In the genomic region with DNA sequence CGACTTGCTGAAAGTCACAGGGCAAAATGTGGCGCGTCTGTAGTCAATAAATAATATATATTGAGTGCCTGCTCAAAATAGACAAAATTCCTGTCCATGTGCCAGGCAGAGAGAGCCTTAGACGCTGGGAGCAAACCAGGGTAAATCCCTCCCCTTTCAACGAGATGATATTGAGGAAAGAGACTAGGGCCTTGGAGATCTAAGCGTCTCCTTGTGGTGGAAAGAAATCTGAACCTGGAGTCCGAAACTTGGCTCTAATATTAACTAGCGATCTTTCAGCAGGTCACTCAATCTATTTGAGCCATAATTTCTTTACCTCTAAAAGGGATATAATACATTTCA, we compare ENCODE assay signal across 8 cellular contexts. TPM values are rescaled to one million over a fixed set of nuclear protein-coding genes. Genes with fewer than 3 reads are reported as not detected.
DNase-seq lines count a peak whose midpoint lies in the region; ATAC-seq and TF ChIP-seq lines count a peak whose summit lies in the region.

No MANE protein-coding gene starts in this region.

- H3K27me3 Mint-ChIP-seq in stimulated activated naive CD8-positive, alpha-beta T cell treated with anti-CD3 and anti-CD28 coated beads, Interleukin-15, Interleukin-2, amounts not matched to agents 100 ng/mL and 50 ng/mL, for 24 hours: peaks cover under 1% of the 10 kb centered on the region
- H3K27me3 Mint-ChIP-seq in activated T-helper 2 cell treated with anti-CD3 and anti-CD28 coated beads, Interferon-gamma antibody, Interleukin-2, Interleukin-4, amounts not matched to agents 10 μg/mL and 5 μg/mL and 100 μg/mL, durations not matched to agents 14 hours and 24 hours and 36 hours (ENCODE audit: low read depth): no peaks in the 10 kb centered on the region
- no peaks in the 10 kb centered on the region for H3K27me3 Mint-ChIP-seq in memory B cell

- H3K4me3 ChIP-seq in vagina: peak overlapping the region; percentile 89 to 99

- H3K36me3 Mint-ChIP-seq in stimulated activated naive CD8-positive, alpha-beta T cell treated with anti-CD3 and anti-CD28 coated beads, Interleukin-15, Interleukin-2, amounts not matched to agents 100 ng/mL and 50 ng/mL, for 24 hours (ENCODE audit: low read depth): peaks cover 13% of the 10 kb centered on the region
- peaks cover 28% of the 10 kb centered on the region for H3K36me3 Mint-ChIP-seq in activated T-helper 2 cell treated with anti-CD3 and anti-CD28 coated beads, Interferon-gamma antibody, Interleukin-2, Interleukin-4, amounts not matched to agents 10 μg/mL and 5 μg/mL and 100 μg/mL, durations not matched to agents 14 hours and 24 hours and 36 hours (ENCODE audit: low read depth)
- peaks cover 2% of the 10 kb centered on the region for H3K36me3 Mint-ChIP-seq in memory B cell

- no peaks in the 10 kb centered on the region for H3K27me3 ChIP-seq in vagina

- no peak for TF ChIP-seq POLR2A in vagina (IDR thresholded peaks at IDR 0.05)

- peak overlapping the region; percentile 92 for H3K4me3 Mint-ChIP-seq in stimulated activated naive CD8-positive, alpha-beta T cell treated with anti-CD3 and anti-CD28 coated beads, Interleukin-15, Interleukin-2, amounts not matched to agents 100 ng/mL and 50 ng/mL, for 24 hours
- peak overlapping the region; percentile 99 for H3K4me3 Mint-ChIP-seq in activated T-helper 2 cell treated with anti-CD3 and anti-CD28 coated beads, Interferon-gamma antibody, Interleukin-2, Interleukin-4, amounts not matched to agents 10 μg/mL and 5 μg/mL and 100 μg/mL, durations not matched to agents 14 hours and 24 hours and 36 hours (ENCODE audit: low read depth)
- H3K4me3 Mint-ChIP-seq in memory B cell: peak overlapping the region; percentile 90

- H3K27ac ChIP-seq in vagina: peak overlapping the region; percentile 86

- no peaks in the 10 kb centered on the region for H3K36me3 ChIP-seq in vagina

- H3K27ac Mint-ChIP-seq in stimulated activated naive CD8-positive, alpha-beta T cell treated with anti-CD3 and anti-CD28 coated beads, Interleukin-15, Interleukin-2, amounts not matched to agents 100 ng/mL and 50 ng/mL, for 24 hours: peak overlapping the region; percentile 93
- peak overlapping the region; percentile 94 for H3K27ac Mint-ChIP-seq in activated T-helper 2 cell treated with anti-CD3 and anti-CD28 coated beads, Interferon-gamma antibody, Interleukin-2, Interleukin-4, amounts not matched to agents 10 μg/mL and 5 μg/mL and 100 μg/mL, durations not matched to agents 14 hours and 24 hours and 36 hours
- H3K27ac Mint-ChIP-seq in memory B cell: peak overlapping the region; percentile 91

- no peaks in the 10 kb centered on the region for H3K9me3 Mint-ChIP-seq in stimulated activated naive CD8-positive, alpha-beta T cell treated with anti-CD3 and anti-CD28 coated beads, Interleukin-15, Interleukin-2, amounts not matched to agents 100 ng/mL and 50 ng/mL, for 24 hours
- H3K9me3 Mint-ChIP-seq in activated T-helper 2 cell treated with anti-CD3 and anti-CD28 coated beads, Interferon-gamma antibody, Interleukin-2, Interleukin-4, amounts not matched to agents 10 μg/mL and 5 μg/mL and 100 μg/mL, durations not matched to agents 14 hours and 24 hours and 36 hours: no peaks in the 10 kb centered on the region
- no peaks in the 10 kb centered on the region for H3K9me3 Mint-ChIP-seq in memory B cell

- ATAC-seq in stimulated activated naive CD8-positive, alpha-beta T cell treated with anti-CD3 and anti-CD28 coated beads, Interleukin-15, Interleukin-2, amounts not matched to agents 100 U/mL and 50 U/mL, for 24 hours: no peak
- no peak for ATAC-seq in memory B cell (ENCODE audit: low read depth)

- peaks cover 37% of the 10 kb centered on the region for H3K4me1 Mint-ChIP-seq in stimulated activated naive CD8-positive, alpha-beta T cell treated with anti-CD3 and anti-CD28 coated beads, Interleukin-15, Interleukin-2, amounts not matched to agents 100 ng/mL and 50 ng/mL, for 24 hours (ENCODE audit: low read depth)
- H3K4me1 Mint-ChIP-seq in activated T-helper 2 cell treated with anti-CD3 and anti-CD28 coated beads, Interferon-gamma antibody, Interleukin-2, Interleukin-4, amounts not matched to agents 10 μg/mL and 5 μg/mL and 100 μg/mL, durations not matched to agents 14 hours and 24 hours and 36 hours (ENCODE audit: low read depth): peaks cover 19% of the 10 kb centered on the region
- peaks cover 10% of the 10 kb centered on the region for H3K4me1 Mint-ChIP-seq in memory B cell

- intact Hi-C loops in activated T-helper 2 cell treated with anti-CD3 and anti-CD28 coated beads, Interferon-gamma antibody, Interleukin-2, Interleukin-4, amounts not matched to agents 10 μg/mL and 5 μg/mL and 100 μg/mL, durations not matched to agents 14 hours and 24 hours and 36 hours (cut with micrococcal nuclease): loop anchor here (1.0 kb wide), 1 partner anchor 12 kb away; a partner anchor contains a TSS
- intact Hi-C loops in vagina (cut with DNase I): no loop called here

- peaks cover 35% of the 10 kb centered on the region for H3K4me1 ChIP-seq in vagina

- H3K9me3 ChIP-seq in vagina: no peaks in the 10 kb centered on the region

- TF ChIP-seq CTCF in vagina (IDR thresholded peaks at IDR 0.05): no peak

- DNase-seq in stimulated activated naive CD8-positive, alpha-beta T cell treated with anti-CD3 and anti-CD28 coated beads, Interleukin-15, Interleukin-2, amounts not matched to agents 100 U/mL and 50 U/mL, for 24 hours: no peak
- no peak for DNase-seq in activated T-helper 2 cell treated with anti-CD3 and anti-CD28 coated beads, Interferon-gamma antibody, Interleukin-2, Interleukin-4, amounts not matched to agents 10 μg/mL and 5 μg/mL and 100 μg/mL, durations not matched to agents 14 hours and 24 hours and 36 hours (ENCODE audit: low spot score)
- no peak for DNase-seq in memory B cell (ENCODE audit: low spot score in 2 of 2)
- DNase-seq in vagina (ENCODE audit: extremely low spot score in 2 of 2): no peak
- DNase-seq in islet precursor cell: no peak
- DNase-seq in NCI-H69 (lab: John Stamatoyannopoulos, UW): no peak
- no peak for DNase-seq in activated CD8-positive, alpha-beta memory T cell treated with anti-CD3 and anti-CD28 coated beads, Interleukin-2, amount 50 U/mL, for 4 hours

RNA-seq across cellular contexts. Expression of a gene that starts 0.3 kb away (rescaled TPM):
- 32.3 and 33.8 TPM in 2 replicates for total RNA-seq in activated T-helper 2 cell treated with anti-CD3 and anti-CD28 coated beads, Interferon-gamma antibody, Interleukin-2, Interleukin-4, amounts not matched to agents 10 μg/mL and 5 μg/mL and 100 μg/mL, durations not matched to agents 14 hours and 24 hours and 36 hours
- total RNA-seq in vagina: 28.2 TPM

RNA-seq across cellular contexts. Expression of a gene that starts 12.4 kb away (rescaled TPM):
- 39.1 and 39.8 TPM in 2 replicates for total RNA-seq in activated T-helper 2 cell treated with anti-CD3 and anti-CD28 coated beads, Interferon-gamma antibody, Interleukin-2, Interleukin-4, amounts not matched to agents 10 μg/mL and 5 μg/mL and 100 μg/mL, durations not matched to agents 14 hours and 24 hours and 36 hours
- total RNA-seq in vagina: 30.2 TPM
